In the genomic region with DNA sequence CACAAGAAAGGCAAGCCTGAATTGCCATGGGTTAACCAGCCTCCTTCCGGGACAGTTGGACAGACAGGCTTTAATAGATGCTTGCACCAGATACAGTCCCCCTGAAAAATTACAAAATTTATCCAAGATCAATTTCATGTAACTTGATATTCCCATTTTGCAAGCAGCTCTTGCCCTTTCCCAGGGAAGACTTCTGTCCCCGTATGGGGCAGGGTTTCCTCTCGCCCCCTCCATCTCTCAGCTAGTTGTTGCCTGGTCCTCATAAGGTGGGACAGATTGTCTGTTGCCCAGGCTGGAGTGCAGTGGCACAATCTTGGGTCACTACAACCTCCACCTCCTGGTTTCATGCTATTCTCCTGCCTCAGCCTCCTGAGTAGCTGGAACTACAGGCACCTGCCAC, we compare ENCODE assay signal across 10 cellular contexts.
A peak's percentile ranks its signal among the peaks of the same experiment; 100 is the strongest.
DNase-seq lines count a peak whose midpoint lies in the region; ATAC-seq and TF ChIP-seq lines count a peak whose summit lies in the region.
"Had no signal": no experiment of that assay in that cellular context is flagged by ENCODE, and none has a peak within 500 bp of the region (broad histone marks: within the 10 kb centered on the region; RNA-seq: fewer than 3 reads in every experiment).

No MANE protein-coding gene starts in this region.

- H3K27ac ChIP-seq in breast epithelium (peak overlapping the region in 1 of 2 donors; percentile 54), RWPE1 (peak overlapping the region; percentile 76), tibial nerve (peak overlapping the region; percentile 27 to 77 (median 56))
- H3K27ac ChIP-seq: parathyroid adenoma had no signal

- TF ChIP-seq CTCF in MCF 10A (IDR thresholded peaks at IDR 0.05; ENCODE audit: unreplicated experiment) (no peak), breast epithelium (IDR thresholded peaks at IDR 0.05) (no peak), RWPE1 (conservative IDR thresholded peaks at IDR 0.05; ENCODE audit: low read depth) (no peak), tibial nerve (IDR thresholded peaks at IDR 0.05) (no peak), lower leg skin (IDR thresholded peaks at IDR 0.05) (no peak)

- BruUV-seq in MCF 10A (replicated peaks; lab: Mats Ljungman, UMichigan), result no TSS peak

- H3K4me3 Mint-ChIP-seq in MCF 10A (ENCODE audit: unreplicated experiment), result peak overlapping the region; percentile 24
- H3K4me3 Mint-ChIP-seq: brain had no signal

- no peak overlapping the region for H3K4me3 ChIP-seq in breast epithelium
- H3K4me3 ChIP-seq in tibial nerve, result no peak overlapping the region
- no peak overlapping the region for H3K4me3 ChIP-seq in lower leg skin (ENCODE audit: low read depth, poor library complexity, severe bottlenecking)

- CTCF ChIA-PET in MCF 10A (lab: Yijun Ruan, JAX) (interaction anchor here (0.6 to 2.3 kb wide), 27 partner anchors 9 to 157 kb away, joined by 3 to 15 read pairs (median 4); no protein-coding TSS in a partner anchor), RWPE1 (lab: Yijun Ruan, JAX) (interaction anchor here (0.5 to 1.1 kb wide), 3 partner anchors 13 to 47 kb away, joined by 3 read pairs; no protein-coding TSS in a partner anchor)

- no peak for ATAC-seq in GM18907 (IDR thresholded peaks at IDR 0.05; ENCODE audit: unreplicated experiment)

- no peaks in the 10 kb centered on the region for H3K9me3 Mint-ChIP-seq in MCF 10A (ENCODE audit: unreplicated experiment)

- H3K27me3 ChIP-seq in breast epithelium (no peaks in the 10 kb centered on the region), tibial nerve (no peaks in the 10 kb centered on the region)

- peaks cover 25% of the 10 kb centered on the region for H3K36me3 Mint-ChIP-seq in MCF 10A (ENCODE audit: insufficient read depth, unreplicated experiment)

- no peaks in the 10 kb centered on the region for H3K9me3 ChIP-seq in breast epithelium
- no peaks in the 10 kb centered on the region for H3K9me3 ChIP-seq in tibial nerve

- no peaks in the 10 kb centered on the region for H3K36me3 ChIP-seq in breast epithelium
- H3K36me3 ChIP-seq in tibial nerve, result peaks cover 0 to 7% (median 0%) of the 10 kb centered on the region in 3 donors

- no peaks in the 10 kb centered on the region for H3K27me3 Mint-ChIP-seq in MCF 10A (ENCODE audit: insufficient read depth, unreplicated experiment)
- H3K27me3 Mint-ChIP-seq: brain had no signal

- no peak for TF ChIP-seq POLR2A in breast epithelium (IDR thresholded peaks at IDR 0.05)
- no peak for TF ChIP-seq POLR2A in tibial nerve (IDR thresholded peaks at IDR 0.05)
- no peak for TF ChIP-seq POLR2A in lower leg skin (IDR thresholded peaks at IDR 0.05)

- POLR2A ChIA-PET in MCF 10A (lab: Yijun Ruan, JAX) (interaction anchor here (0.8 to 1.7 kb wide), 8 partner anchors 46 to 119 kb away, joined by 3 to 16 read pairs (median 4); partner anchors contain the start of gene TTC39C), RWPE1 (lab: Yijun Ruan, JAX; ENCODE audit: low non-redundant PET) (no interaction called here)

- H3K4me1 ChIP-seq in breast epithelium, result no peaks in the 10 kb centered on the region
- peaks cover 0 to 15% (median 5%) of the 10 kb centered on the region in 4 donors for H3K4me1 ChIP-seq in tibial nerve
- H3K4me1 ChIP-seq: parathyroid adenoma had no signal

- intact Hi-C loops in MCF 10A (cut with micrococcal nuclease) (loop anchor here (1.0 to 2.0 kb wide), 3 partner anchors 48 to 63 kb away; partner anchors contain the start of gene CABYR), breast epithelium (cut with DNase I; ENCODE audit: low total_unique reads) (no loop called here), lower leg skin (cut with DNase I; ENCODE audit: low total_unique reads) (no loop called here)

- TF ChIP-seq EP300 in tibial nerve (IDR thresholded peaks at IDR 0.05), result no peak

- H3K27ac Mint-ChIP-seq in MCF 10A (ENCODE audit: low read depth, unreplicated experiment), result peak overlapping the region; percentile 86

- 68 to 85% methylated on average over 3 of the region's 3 CpGs for WGBS in tibial nerve, 2 donors
- 83 to 92% methylated on average over 3 of the region's 3 CpGs for WGBS in lower leg skin, 2 donors

- DNase-seq in MCF 10A (ENCODE audit: unreplicated experiment) (peak; percentile 16), breast epithelium (ENCODE audit: low spot score in 2 of 2) (no peak), RWPE1 (ENCODE audit: low spot score) (no peak), fibroblast of gingiva (ENCODE audit: low read depth) (peak; percentile 69), tibial nerve (ENCODE audit: low spot score in 2 of 2) (no peak), lower leg skin (ENCODE audit: low spot score in 2 of 2) (no peak), DMS153 treated with DMSO at 0.1 percent for 48 hours (lab: John Stamatoyannopoulos, UW; ENCODE audit: unreplicated experiment) (no peak)

- peaks cover 19% of the 10 kb centered on the region for H3K4me1 Mint-ChIP-seq in MCF 10A (ENCODE audit: insufficient read depth, unreplicated experiment)

Comparison
In these comparisons a context has a peak if more than half of its experiments do, and no peak if none do; other contexts are left out.
1. DNase-seq: peak in MCF 10A (single experiment) and fibroblast of gingiva (single experiment); none in breast epithelium (0 of 2), RWPE1 (single experiment), tibial nerve (0 of 2), lower leg skin (0 of 2) and DMS153 treated with DMSO at 0.1 percent for 48 hours (single experiment).